Comparison of ENCODE assay signal across 19 cellular contexts in genomic region chr20:3227511-3227910, GRCh38. TPM values are rescaled to one million over a fixed set of nuclear protein-coding genes. Genes with fewer than 3 reads are reported as not detected.
DNase-seq lines count a peak whose midpoint lies in the region; ATAC-seq and TF ChIP-seq lines count a peak whose summit lies in the region.
"Had no signal": no experiment of that assay in that cellular context is flagged by ENCODE, and none has a peak within 500 bp of the region (broad histone marks: within the 10 kb centered on the region; RNA-seq: fewer than 3 reads in every experiment).

No MANE protein-coding gene starts in this region.

- H3K36me3 ChIP-seq in IMR-90 (ENCODE audit: control insufficient read depth, insufficient read depth, low read length) = peaks cover 10% of the 10 kb centered on the region

- intact Hi-C loops in IMR-90 (cut with micrococcal nuclease) (no loop called here), lower leg skin (cut with DNase I; ENCODE audit: low total_unique reads) (loop anchor here (10.0 kb wide), 1 partner anchor 87 kb away; no protein-coding TSS in a partner anchor)

- in situ Hi-C loops in IMR-90 (cut with MboI; ENCODE audit: low sequenced_read_pairs) = no loop called here

- no peak for TF ChIP-seq POLR2A in IMR-90 (IDR thresholded peaks at IDR 0.05; ENCODE audit: low read depth, low read length)
- TF ChIP-seq POLR2A in lower leg skin (IDR thresholded peaks at IDR 0.05) = no peak

- no peak overlapping the region for H2BK120ac ChIP-seq in IMR-90 (ENCODE audit: low read depth, low read length)

- no peak overlapping the region for H4K91ac ChIP-seq in IMR-90 (ENCODE audit: insufficient read depth, low read depth, low read length)

- no peak overlapping the region for H3K27ac Mint-ChIP-seq in WTC11

- H4K5ac ChIP-seq in IMR-90 (ENCODE audit: low read depth, low read length) = no peak overlapping the region

- H2AK5ac ChIP-seq in IMR-90 (ENCODE audit: low read depth, low read length) = no peak overlapping the region

- no peak overlapping the region for H2AFZ ChIP-seq in IMR-90 (replicated peaks; ENCODE audit: low read length, poor library complexity)

- H3K14ac ChIP-seq in IMR-90 (replicated peaks; ENCODE audit: low read depth, low read length) = no peak overlapping the region

- H3K4ac ChIP-seq in IMR-90 (ENCODE audit: low read depth, low read length) = no peak overlapping the region

- H3K79me1 ChIP-seq in IMR-90 (ENCODE audit: low read depth in 1 of 2, low read length in 2 of 2) = no peaks in the 10 kb centered on the region

- H2BK5ac ChIP-seq in IMR-90 (ENCODE audit: low read depth, low read length, poor library complexity, severe bottlenecking) = no peak overlapping the region

- dilution Hi-C loops in IMR-90 (cut with HindIII; ENCODE audit: low sequenced_read_pairs, unreplicated experiment) = no loop called here

- TF ChIP-seq CTCF in IMR-90 (conservative IDR thresholded peaks at IDR 0.05; ENCODE audit: low read depth, low read length) (no peak), WTC11 (IDR thresholded peaks at IDR 0.05) (no peak), lower leg skin (IDR thresholded peaks at IDR 0.05) (no peak)

- H3K4me3 Mint-ChIP-seq in WTC11 = no peak overlapping the region
- H3K4me3 Mint-ChIP-seq: CD8-positive, alpha-beta memory T cell had no signal

- no peak overlapping the region for H2BK20ac ChIP-seq in IMR-90 (ENCODE audit: low read depth, low read length)

- H3K36me3 Mint-ChIP-seq in WTC11 = peaks cover 4% of the 10 kb centered on the region

- POLR2A ChIA-PET in IMR-90 (lab: Charles Lee; ENCODE audit: unreplicated experiment) = no interaction called here
- POLR2A ChIA-PET in WTC11 (lab: Charles Lee) = interaction anchor here (1.0 kb wide), 1 partner anchor 12 kb away, joined by 3 read pairs; no protein-coding TSS in a partner anchor

- no peak overlapping the region for H3K9ac ChIP-seq in IMR-90 (ENCODE audit: low read depth, low read length)

- no peaks in the 10 kb centered on the region for H3K9me3 Mint-ChIP-seq in WTC11
- H3K9me3 Mint-ChIP-seq: CD8-positive, alpha-beta memory T cell had no signal

- no peaks in the 10 kb centered on the region for H3K9me1 ChIP-seq in IMR-90 (ENCODE audit: insufficient read depth, low read length)

- H3K27ac ChIP-seq in IMR-90 (ENCODE audit: insufficient read depth, low read length) = no peak overlapping the region
- H3K27ac ChIP-seq: Peyer's patch, SJSA1 had no signal

- no peak overlapping the region for H4K8ac ChIP-seq in IMR-90 (ENCODE audit: low read depth in 2 of 2, low read length in 2 of 2)

- no CpG with 5 or more reads among the region's 7 CpGs for WGBS in IMR-90 (ENCODE audit: extremely low coverage in 2 of 2, insufficient read length in 1 of 2), 2 experiments
- 67 to 76% methylated on average over 7 of the region's 7 CpGs for WGBS in lower leg skin, 2 donors

- no peak overlapping the region for H2BK15ac ChIP-seq in IMR-90 (ENCODE audit: low read depth, low read length)

- H3K4me1 Mint-ChIP-seq in WTC11 = no peaks in the 10 kb centered on the region

- no peak overlapping the region for H3K56ac ChIP-seq in IMR-90 (ENCODE audit: extremely low read depth, insufficient read depth, low read length)

- H3K18ac ChIP-seq in IMR-90 (ENCODE audit: low read depth, low read length) = no peak overlapping the region

- CTCF ChIA-PET in IMR-90 (lab: Yijun Ruan, JAX) (no interaction called here), WTC11 (lab: Charles Lee) (interaction anchor here (1.3 to 2.0 kb wide), 4 partner anchors 9 to 23 kb away, joined by 4 to 12 read pairs (median 4); partner anchors contain the start of gene SLC4A11)

- no peaks in the 10 kb centered on the region for H4K20me1 ChIP-seq in IMR-90 (ENCODE audit: insufficient read depth, low read length)

- H3K4me3 ChIP-seq in IMR-90 (ENCODE audit: insufficient read depth, low read depth, low read length) = no peak overlapping the region
- no peak overlapping the region for H3K4me3 ChIP-seq in lower leg skin (ENCODE audit: low read depth, poor library complexity, severe bottlenecking)
- H3K4me3 ChIP-seq: HAP-1, K562, Peyer's patch, SJSA1 had no signal

- no peaks in the 10 kb centered on the region for H3K9me3 ChIP-seq in IMR-90 (ENCODE audit: control insufficient read depth, insufficient read depth, low read length)
- H3K9me3 ChIP-seq: HAP-1, Peyer's patch, SJSA1 had no signal

- H3K27me3 Mint-ChIP-seq in WTC11 (ENCODE audit: low read depth) = no peaks in the 10 kb centered on the region
- H3K27me3 Mint-ChIP-seq: CD8-positive, alpha-beta memory T cell had no signal

- no peak overlapping the region for H3K4me2 ChIP-seq in IMR-90 (ENCODE audit: low read depth, low read length)

- DNase-seq in IMR-90 = no peak
- no peak for DNase-seq in WTC11 (ENCODE audit: low spot score)
- peak; percentile 43 for DNase-seq in islet precursor cell
- no peak for DNase-seq in stimulated activated naive CD8-positive, alpha-beta T cell treated with anti-CD3 and anti-CD28 coated beads, Interleukin-15, Interleukin-2, amounts not matched to agents 100 U/mL and 50 U/mL, for 24 hours
- DNase-seq in lower leg skin (ENCODE audit: low spot score in 2 of 2) = no peak
- no peak for DNase-seq in stimulated activated CD4-positive, alpha-beta T cell treated with anti-CD3 and anti-CD28 coated beads, Interleukin-4, amount 100 ng/mL, for 24 hours
- DNase-seq: CD8-positive, alpha-beta memory T cell; DMS 273 treated with DMSO at 0.1 percent for 48 hours; NCI-H1092; NCI-H1694; NCI-H2107; NCI-H446; NCI-H748 treated with DMSO at 0.1 percent for 48 hours; SW 1271 had no signal

- H3K4me1 ChIP-seq in IMR-90 (ENCODE audit: control insufficient read depth, insufficient read depth, low read length) = no peaks in the 10 kb centered on the region
- H3K4me1 ChIP-seq: HAP-1, Peyer's patch, SJSA1 had no signal

- BruUV-seq in IMR-90 (replicated peaks; lab: Mats Ljungman, UMichigan) = no TSS peak

- H3K23ac ChIP-seq in IMR-90 (ENCODE audit: low read depth, low read length) = no peak overlapping the region

- peak overlapping the region; percentile 45 for H2AK9ac ChIP-seq in IMR-90 (replicated peaks; ENCODE audit: low read depth, low read length, poor library complexity)

- no peaks in the 10 kb centered on the region for H3K27me3 ChIP-seq in IMR-90 (ENCODE audit: control insufficient read depth, insufficient read depth, low read length)
- H3K27me3 ChIP-seq: Peyer's patch, SJSA1 had no signal

- no peak for TF ChIP-seq RAD21 in IMR-90 (IDR thresholded peaks at IDR 0.05; ENCODE audit: low read length)

- ATAC-seq in IMR-90 (ENCODE audit: low read depth) (no peak), WTC11 (peak; percentile 7; the same call in 1 of the 2 replicates), GM18517 (IDR thresholded peaks at IDR 0.05; ENCODE audit: unreplicated experiment) (no peak)
- ATAC-seq in stimulated activated naive CD8-positive, alpha-beta T cell treated with anti-CD3 and anti-CD28 coated beads, Interleukin-15, Interleukin-2, amounts not matched to agents 100 U/mL and 50 U/mL, for 24 hours = peak; percentile 14
- ATAC-seq: K562 had no signal

TF ChIP-seq in IMR-90, 13 proteins besides CTCF, POLR2A, EP300 and RAD21 (continues in another document):
- TF ChIP-seq CHD1 (IDR thresholded peaks at IDR 0.05; ENCODE audit: low read depth, low read length) (no peak), NFE2L2 (IDR thresholded peaks at IDR 0.05; ENCODE audit: low read depth, low read length) (no peak), MAFK (IDR thresholded peaks at IDR 0.05; ENCODE audit: low read depth, low read length) (no peak)

TF ChIP-seq in WTC11, 78 proteins besides CTCF, POLR2A, EP300 and RAD21:
- no peak for TF ChIP-seq EMX1 (CRISPR knock-in tag; IDR thresholded peaks at IDR 0.05)
- 0 out of 2 replicates have a peak, but pooled peaks have one; percentile 15 for TF ChIP-seq ZNF121 (CRISPR knock-in tag; IDR thresholded peaks at IDR 0.05)

RNA-seq across cellular contexts. Expression of gene SLC4A11, which starts 11.5 kb away (rescaled TPM):
- total RNA-seq in IMR-90 (2012; rRNA removed) (0.28 and 0.36 TPM in 2 replicates), WTC11 (2021) (30.4 to 39.5 TPM (median 34.5 TPM) in 3 replicates), lower leg skin (10 to 100 TPM in 3 of 4 donors, 1 to 10 TPM in 1; 4.5 to 26.0 (median 14.0) TPM)
- 0.79 and 0.95 TPM in 2 replicates for polyA plus RNA-seq in IMR-90 (2012; rRNA removed)
- polyA plus RNA-seq in IMR-90 (2012; cell fraction: cytosol; rRNA removed) = 0.36 and 0.60 TPM in 2 replicates
- polyA plus RNA-seq in IMR-90 (2012; cell fraction: nucleus; rRNA removed; ENCODE audit: low replicate concordance) = 5.7 and 12.8 TPM in 2 replicates

RNA-seq across cellular contexts. Expression of gene ITPA, which starts 18.2 kb away (rescaled TPM):
- 28.6 and 32.4 TPM in 2 replicates for total RNA-seq in IMR-90 (2012; rRNA removed)
- 49.0 and 52.6 TPM in 2 replicates for polyA plus RNA-seq in IMR-90 (2012; rRNA removed)
- 54.1 and 68.7 TPM in 2 replicates for polyA plus RNA-seq in IMR-90 (2012; cell fraction: cytosol; rRNA removed)
- polyA plus RNA-seq in IMR-90 (2012; cell fraction: nucleus; rRNA removed; ENCODE audit: low replicate concordance) = 51.4 and 69.9 TPM in 2 replicates
- 83.4 to 104 TPM (median 88.5 TPM) in 3 replicates for total RNA-seq in WTC11 (2021)
- total RNA-seq in lower leg skin = 10 to 100 TPM; 39.3 to 55.8 (median 46.8) TPM

RNA-seq across cellular contexts. Expression of gene DDRGK1, which starts 23.0 kb away (rescaled TPM):
- 12.2 and 20.6 TPM in 2 replicates for total RNA-seq in IMR-90 (2012; rRNA removed)
- polyA plus RNA-seq in IMR-90 (2012; rRNA removed) = 29.6 and 33.1 TPM in 2 replicates
- 31.0 and 41.4 TPM in 2 replicates for polyA plus RNA-seq in IMR-90 (2012; cell fraction: cytosol; rRNA removed)
- 27.9 and 35.2 TPM in 2 replicates for polyA plus RNA-seq in IMR-90 (2012; cell fraction: nucleus; rRNA removed; ENCODE audit: low replicate concordance)
- total RNA-seq in WTC11 (2021) = 46.4 to 60.6 TPM (median 52.7 TPM) in 3 replicates
- total RNA-seq in lower leg skin = 100 to 1,000 TPM in 1 of 4 donors, 10 to 100 TPM in 3; 53.6 to 109 (median 89.0) TPM

RNA-seq across cellular contexts. Expression of gene LZTS3, which starts 54.2 kb away (rescaled TPM):
- total RNA-seq in IMR-90 (2012; rRNA removed) (1.4 TPM in 2 replicates), WTC11 (2021) (32.6 to 39.4 TPM (median 38.7 TPM) in 3 replicates), lower leg skin (1 to 10 TPM; 4.4 to 9.7 (median 7.7) TPM)
- polyA plus RNA-seq in IMR-90 (2012; rRNA removed) = 3.2 and 3.7 TPM in 2 replicates
- 3.2 and 5.4 TPM in 2 replicates for polyA plus RNA-seq in IMR-90 (2012; cell fraction: cytosol; rRNA removed)
- polyA plus RNA-seq in IMR-90 (2012; cell fraction: nucleus; rRNA removed; ENCODE audit: low replicate concordance) = 5.6 and 11.2 TPM in 2 replicates

Comparison
In these comparisons a context has a peak if more than half of its experiments do, and no peak if none do; other contexts are left out.
1. ATAC-seq: peak in WTC11 (single experiment) and stimulated activated naive CD8-positive, alpha-beta T cell treated with anti-CD3 and anti-CD28 coated beads, Interleukin-15, Interleukin-2, amounts not matched to agents 100 U/mL and 50 U/mL, for 24 hours (single experiment); none in IMR-90 (single experiment) and GM18517 (single experiment).